ENCODE assay signal across 8 cellular contexts in genomic region chr2:70029814-70030409, GRCh38. TPM values are rescaled to one million over a fixed set of nuclear protein-coding genes. Genes with fewer than 3 reads are reported as not detected.
DNase-seq lines count a peak whose midpoint lies in the region; ATAC-seq and TF ChIP-seq lines count a peak whose summit lies in the region.

No MANE protein-coding gene starts in this region.

- H3K4me3 ChIP-seq in right atrium auricular region, result no peak overlapping the region

- TF ChIP-seq CTCF in WTC11 (IDR thresholded peaks at IDR 0.05) (no peak), right atrium auricular region (IDR thresholded peaks at IDR 0.05) (no peak)

- H3K27ac Mint-ChIP-seq in WTC11, result peak overlapping the region; percentile 90

- POLR2A ChIA-PET in WTC11 (lab: Charles Lee), result interaction anchor here (1.0 to 1.4 kb wide), 2 partner anchors 55 to 116 kb away, joined by 5 to 6 read pairs; partner anchors contain the start of gene MXD1

- no peaks in the 10 kb centered on the region for H3K27me3 Mint-ChIP-seq in WTC11 (ENCODE audit: low read depth)

- no peaks in the 10 kb centered on the region for H3K9me3 ChIP-seq in right atrium auricular region

- peaks cover 5% of the 10 kb centered on the region for H3K36me3 ChIP-seq in right atrium auricular region

- H3K4me3 Mint-ChIP-seq in WTC11, result no peak overlapping the region; the same call in 1 of the 2 replicates

- peak overlapping the region; percentile 77 to 83 for H3K27ac ChIP-seq in right atrium auricular region

- peaks cover 0 to 26% of the 10 kb centered on the region in 2 donors for H3K4me1 ChIP-seq in right atrium auricular region

- H3K36me3 Mint-ChIP-seq in WTC11, result no peaks in the 10 kb centered on the region; the same call in none of the 2 replicates

- H3K4me1 Mint-ChIP-seq in WTC11, result peaks cover 18% of the 10 kb centered on the region

- CTCF ChIA-PET in WTC11 (lab: Charles Lee), result interaction anchor here (0.5 to 1.9 kb wide), 4 partner anchors 18 to 305 kb away, joined by 3 to 8 read pairs (median 4); no protein-coding TSS in a partner anchor

- peak; percentile 93 for ATAC-seq in WTC11
- ATAC-seq in HG02763 (IDR thresholded peaks at IDR 0.05; ENCODE audit: unreplicated experiment), result no peak
- ATAC-seq in GM18502 (IDR thresholded peaks at IDR 0.05; ENCODE audit: poor library complexity, unreplicated experiment), result no peak

- H3K9me3 Mint-ChIP-seq in WTC11, result no peaks in the 10 kb centered on the region

- peak; percentile 80 for DNase-seq in GM04503 (ENCODE audit: low read depth)
- DNase-seq in WTC11 (ENCODE audit: low spot score), result peak; percentile 47
- peak; percentile 79 for DNase-seq in right atrium auricular region (ENCODE audit: low spot score)
- peak; percentile 59 for DNase-seq in putamen (ENCODE audit: low spot score)
- DNase-seq in stimulated activated CD4-positive, alpha-beta T cell treated with anti-CD3 and anti-CD28 coated beads, Interleukin-2, amount 100 ng/mL, for 24 hours, result no peak
- no peak for DNase-seq in activated CD4-positive, alpha-beta T cell treated with anti-CD3 and anti-CD28 coated beads, Interleukin-2, amount 50 U/mL, for 1 hour

- no peaks in the 10 kb centered on the region for H3K27me3 ChIP-seq in right atrium auricular region

TF ChIP-seq in WTC11, 78 proteins besides CTCF, POLR2A, EP300 and RAD21:
- TF ChIP-seq FOXK1 (CRISPR knock-in tag; IDR thresholded peaks at IDR 0.05), result no peak
- TF ChIP-seq IRF1 (CRISPR knock-in tag; IDR thresholded peaks at IDR 0.05), result no peak
- no peak for TF ChIP-seq EMX1 (CRISPR knock-in tag; IDR thresholded peaks at IDR 0.05)
- no peak for TF ChIP-seq CBFB (CRISPR knock-in tag; IDR thresholded peaks at IDR 0.05; ENCODE audit: low read depth)
- TF ChIP-seq, protein P1, sequence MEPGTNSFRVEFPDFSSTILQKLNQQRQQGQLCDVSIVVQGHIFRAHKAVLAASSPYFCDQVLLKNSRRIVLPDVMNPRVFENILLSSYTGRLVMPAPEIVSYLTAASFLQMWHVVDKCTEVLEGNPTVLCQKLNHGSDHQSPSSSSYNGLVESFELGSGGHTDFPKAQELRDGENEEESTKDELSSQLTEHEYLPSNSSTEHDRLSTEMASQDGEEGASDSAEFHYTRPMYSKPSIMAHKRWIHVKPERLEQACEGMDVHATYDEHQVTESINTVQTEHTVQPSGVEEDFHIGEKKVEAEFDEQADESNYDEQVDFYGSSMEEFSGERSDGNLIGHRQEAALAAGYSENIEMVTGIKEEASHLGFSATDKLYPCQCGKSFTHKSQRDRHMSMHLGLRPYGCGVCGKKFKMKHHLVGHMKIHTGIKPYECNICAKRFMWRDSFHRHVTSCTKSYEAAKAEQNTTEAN (CRISPR knock-in tag; IDR thresholded peaks at IDR 0.05), result no peak
- no peak for TF ChIP-seq SP1 (CRISPR knock-in tag; conservative IDR thresholded peaks at IDR 0.05)
- TF ChIP-seq SOX15 (CRISPR knock-in tag; IDR thresholded peaks at IDR 0.05), result no peak
- no peak for TF ChIP-seq ZNF232 (CRISPR knock-in tag; IDR thresholded peaks at IDR 0.05)
- no peak for TF ChIP-seq TCF7 (CRISPR knock-in tag; IDR thresholded peaks at IDR 0.05; ENCODE audit: low read depth)
- TF ChIP-seq, protein P2, sequence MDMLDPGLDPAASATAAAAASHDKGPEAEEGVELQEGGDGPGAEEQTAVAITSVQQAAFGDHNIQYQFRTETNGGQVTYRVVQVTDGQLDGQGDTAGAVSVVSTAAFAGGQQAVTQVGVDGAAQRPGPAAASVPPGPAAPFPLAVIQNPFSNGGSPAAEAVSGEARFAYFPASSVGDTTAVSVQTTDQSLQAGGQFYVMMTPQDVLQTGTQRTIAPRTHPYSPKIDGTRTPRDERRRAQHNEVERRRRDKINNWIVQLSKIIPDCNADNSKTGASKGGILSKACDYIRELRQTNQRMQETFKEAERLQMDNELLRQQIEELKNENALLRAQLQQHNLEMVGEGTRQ (CRISPR knock-in tag; IDR thresholded peaks at IDR 0.05), result peak; percentile 86
- peak; percentile 90 for TF ChIP-seq USF1 (CRISPR knock-in tag; IDR thresholded peaks at IDR 0.05)
- TF ChIP-seq CREM (CRISPR knock-in tag; IDR thresholded peaks at IDR 0.05), result no peak

RNA-seq across cellular contexts. Expression of gene PCBP1, which starts 57.4 kb away (rescaled TPM):
- total RNA-seq in WTC11 (2021) (489 to 528 TPM (median 518 TPM) in 3 replicates), right atrium auricular region (100 to 1,000 TPM; 121 to 147 TPM)

Comparison
In these comparisons a context has a peak if more than half of its experiments do, and no peak if none do; other contexts are left out.
1. DNase-seq: peak in GM04503 (single experiment), WTC11 (single experiment), right atrium auricular region (single experiment) and putamen (single experiment); none in stimulated activated CD4-positive, alpha-beta T cell treated with anti-CD3 and anti-CD28 coated beads, Interleukin-2, amount 100 ng/mL, for 24 hours (0 of 2) and activated CD4-positive, alpha-beta T cell treated with anti-CD3 and anti-CD28 coated beads, Interleukin-2, amount 50 U/mL, for 1 hour (single experiment).